Comparison of ENCODE assay signal across 11 cellular contexts in genomic region chr3:132787616-132788015, GRCh38.
DNase-seq lines count a peak whose midpoint lies in the region; ATAC-seq and TF ChIP-seq lines count a peak whose summit lies in the region.
"Had no signal": no experiment of that assay in that cellular context is flagged by ENCODE, and none has a peak within 500 bp of the region (broad histone marks: within the 10 kb centered on the region; RNA-seq: fewer than 3 reads in every experiment).

No MANE protein-coding gene starts in this region.

- BruUV-seq in OCI-LY7 (replicated peaks; lab: Mats Ljungman, UMichigan): no TSS peak

- DNase-seq in Right ventricle myocardium inferior (ENCODE audit: missing footprints) (no peak), cardiac septum (ENCODE audit: low spot score) (no peak), esophagus squamous epithelium (lab: John Stamatoyannopoulos, UW) (no peak), aorta (no peak), OCI-LY7 (ENCODE audit: low spot score) (no peak)
- no peak for DNase-seq in stimulated activated CD8-positive, alpha-beta memory T cell treated with anti-CD3 and anti-CD28 coated beads, Interleukin-4, amount 100 ng/mL, for 48 hours
- DNase-seq: NCI-H146 had no signal

- POLR2A ChIA-PET in OCI-LY7 (lab: Charles Lee): interaction anchor here (0.6 kb wide), 1 partner anchor 467 kb away, joined by 3 read pairs; no protein-coding TSS in a partner anchor

- no peak overlapping the region for H3K4me3 ChIP-seq in esophagus squamous epithelium
- H3K4me3 ChIP-seq in mucosa of rectum (ENCODE audit: low read length in 2 of 2): no peak overlapping the region
- H3K4me3 ChIP-seq in aorta (ENCODE audit: low read length in 2 of 2): no peak overlapping the region
- H3K4me3 ChIP-seq in OCI-LY7 (ENCODE audit: low read depth, low read length, poor library complexity, severe bottlenecking): no peak overlapping the region
- H3K4me3 ChIP-seq: ovary, tibial nerve had no signal

- H3K27ac ChIP-seq in esophagus squamous epithelium (peak overlapping the region in 3 of 4 donors; percentile 36 to 78 (median 67)), mucosa of rectum (ENCODE audit: low read depth in 2 of 2, low read length in 2 of 2) (peak overlapping the region; percentile 5 to 34), aorta (ENCODE audit: low read depth in 1 of 2, low read length in 2 of 2) (peak overlapping the region; percentile 52 to 57), OCI-LY7 (ENCODE audit: low read depth, low read length, poor library complexity, severe bottlenecking) (no peak overlapping the region)
- H3K27ac ChIP-seq: ovary had no signal

- H3K9me3 ChIP-seq in esophagus squamous epithelium (no peaks in the 10 kb centered on the region), mucosa of rectum (ENCODE audit: control insufficient read depth in 2 of 2, low read length in 2 of 2) (no peaks in the 10 kb centered on the region), aorta (ENCODE audit: control insufficient read depth, low read length) (no peaks in the 10 kb centered on the region), OCI-LY7 (ENCODE audit: low read length) (no peaks in the 10 kb centered on the region)
- H3K9me3 ChIP-seq: ovary, tibial nerve had no signal

- peaks cover 0 to 14% (median 7%) of the 10 kb centered on the region in 3 donors for H3K4me1 ChIP-seq in esophagus squamous epithelium
- no peaks in the 10 kb centered on the region for H3K4me1 ChIP-seq in mucosa of rectum (ENCODE audit: control insufficient read depth in 2 of 2, insufficient read depth in 2 of 2, low read length in 2 of 2)
- H3K4me1 ChIP-seq in aorta (ENCODE audit: control insufficient read depth in 1 of 2, insufficient read depth in 2 of 2, low read length in 2 of 2): peaks cover 0 to 5% of the 10 kb centered on the region in 2 donors
- H3K4me1 ChIP-seq in OCI-LY7 (ENCODE audit: insufficient read depth, low read length, poor library complexity, severe bottlenecking): no peaks in the 10 kb centered on the region

- no peaks in the 10 kb centered on the region for H3K9me2 ChIP-seq in OCI-LY7 (ENCODE audit: insufficient read depth, low read length)

- no peak overlapping the region for H3K9ac ChIP-seq in mucosa of rectum (ENCODE audit: low read depth in 1 of 2, low read length in 2 of 2)

- TF ChIP-seq CTCF in esophagus squamous epithelium (IDR thresholded peaks at IDR 0.05): no peak
- TF ChIP-seq CTCF in OCI-LY7 (conservative IDR thresholded peaks at IDR 0.05; ENCODE audit: low read length): no peak

- H2AFZ ChIP-seq in OCI-LY7 (ENCODE audit: low read length): no peak overlapping the region

- CTCF ChIA-PET in OCI-LY7 (lab: Charles Lee; ENCODE audit: unreplicated experiment): no interaction called here

- intact Hi-C loops in Right ventricle myocardium inferior (cut with DNase I) (no loop called here), cardiac septum (cut with DNase I) (no loop called here), esophagus squamous epithelium (cut with DNase I) (no loop called here), aorta (cut with DNase I) (no loop called here), OCI-LY7 (cut with micrococcal nuclease; ENCODE audit: unreplicated experiment) (no loop called here)

- no peaks in the 10 kb centered on the region for H4K20me1 ChIP-seq in OCI-LY7 (ENCODE audit: insufficient read depth, low read length)

- H3K27me3 ChIP-seq in esophagus squamous epithelium (no peaks in the 10 kb centered on the region), mucosa of rectum (ENCODE audit: control insufficient read depth in 2 of 2, insufficient read depth in 2 of 2, low read length in 2 of 2) (no peaks in the 10 kb centered on the region), aorta (ENCODE audit: control insufficient read depth in 1 of 2, insufficient read depth in 2 of 2, low read length in 1 of 2) (no peaks in the 10 kb centered on the region)
- H3K27me3 ChIP-seq: ovary, tibial nerve had no signal

- peak; percentile 80 for ATAC-seq in Right ventricle myocardium inferior
- ATAC-seq in aorta (ENCODE audit: low FRiP score): peak; percentile 50
- no peak for ATAC-seq in HG03354 (IDR thresholded peaks at IDR 0.05; ENCODE audit: poor library complexity, severe bottlenecking, unreplicated experiment)

- no peaks in the 10 kb centered on the region for H3K79me2 ChIP-seq in OCI-LY7 (ENCODE audit: insufficient read depth, low read depth, low read length)

- TF ChIP-seq POLR2A in esophagus squamous epithelium (IDR thresholded peaks at IDR 0.05): no peak

- H3K36me3 ChIP-seq in esophagus squamous epithelium (no peaks in the 10 kb centered on the region), mucosa of rectum (ENCODE audit: control insufficient read depth in 2 of 2, insufficient read depth in 2 of 2, low read length in 2 of 2) (no peaks in the 10 kb centered on the region), aorta (ENCODE audit: control insufficient read depth in 1 of 2, insufficient read depth in 2 of 2, low read length in 1 of 2) (no peaks in the 10 kb centered on the region), OCI-LY7 (ENCODE audit: insufficient read depth, low read length) (no peaks in the 10 kb centered on the region)
- H3K36me3 ChIP-seq: ovary, tibial nerve had no signal

- H3K4me2 ChIP-seq in OCI-LY7 (ENCODE audit: low read length): no peak overlapping the region
